23 cellular contexts compared by ENCODE assay signal in genomic region chr21:44548381-44548780, GRCh38. TPM values are rescaled to one million over a fixed set of nuclear protein-coding genes. Genes with fewer than 3 reads are reported as not detected.
DNase-seq lines count a peak whose midpoint lies in the region; ATAC-seq and TF ChIP-seq lines count a peak whose summit lies in the region.
"Had no signal": no experiment of that assay in that cellular context is flagged by ENCODE, and none has a peak within 500 bp of the region (broad histone marks: within the 10 kb centered on the region; RNA-seq: fewer than 3 reads in every experiment).

No MANE protein-coding gene starts in this region.

- TF ChIP-seq CTCF in right atrium auricular region (IDR thresholded peaks at IDR 0.05), result no peak

- peaks cover 18% of the 10 kb centered on the region for H3K9me3 Mint-ChIP-seq in activated T-helper 17 cell treated with anti-CD3 and anti-CD28 coated beads, Interleukin-2, amount 50 U/mL, for 72 hours

- H3K9me3 ChIP-seq in right atrium auricular region (no peaks in the 10 kb centered on the region), mesodermal cell (ENCODE audit: control insufficient read depth, low read length) (peaks cover 4% of the 10 kb centered on the region)

- H3K36me3 ChIP-seq in right atrium auricular region, result no peaks in the 10 kb centered on the region
- no peaks in the 10 kb centered on the region for H3K36me3 ChIP-seq in mesodermal cell (ENCODE audit: control insufficient read depth, insufficient read depth, low read length)
- H3K36me3 ChIP-seq: brain microvascular endothelial cell had no signal

- H3K4me1 ChIP-seq in right atrium auricular region (no peaks in the 10 kb centered on the region), mesodermal cell (ENCODE audit: control insufficient read depth, insufficient read depth, low read length, poor library complexity, severe bottlenecking) (peaks cover 9% of the 10 kb centered on the region)

- DNase-seq in right atrium auricular region (ENCODE audit: low spot score) (peak; percentile 40), Right ventricle myocardium superior (no peak), KG1 (lab: John Stamatoyannopoulos, UW) (no peak), hypothalamus (lab: John Stamatoyannopoulos, UW) (no peak), hepatic stellate cell (ENCODE audit: low spot score) (no peak), NCI-H1417 (lab: John Stamatoyannopoulos, UW) (no peak)
- DNase-seq: activated gamma-delta T cell treated with Interleukin-2 at 50 U/mL for 16 hours, brain microvascular endothelial cell, kidney, MM.1S, NCI-H2029, NCI-H510A had no signal

- intact Hi-C loops in Right ventricle myocardium superior (cut with DNase I), result no loop called here

- H3K4me3 ChIP-seq in right atrium auricular region, result no peak overlapping the region
- H3K4me3 ChIP-seq in mesodermal cell (ENCODE audit: extremely low read depth, insufficient read depth, low read length, poor library complexity, severe bottlenecking), result no peak overlapping the region

- H3K27ac ChIP-seq in right atrium auricular region (no peak overlapping the region), mesodermal cell (ENCODE audit: low read depth, low read length, severe bottlenecking) (peak overlapping the region; percentile 72)
- H3K27ac ChIP-seq: brain microvascular endothelial cell had no signal

- H3K27ac Mint-ChIP-seq in activated T-helper 17 cell treated with anti-CD3 and anti-CD28 coated beads, Interleukin-2, amount 50 U/mL, for 72 hours, result peak overlapping the region; percentile 98

- no peaks in the 10 kb centered on the region for H3K27me3 Mint-ChIP-seq in activated T-helper 17 cell treated with anti-CD3 and anti-CD28 coated beads, Interleukin-2, amount 50 U/mL, for 72 hours
- H3K27me3 Mint-ChIP-seq: stimulated activated naive CD8-positive, alpha-beta T cell treated with anti-CD3 and anti-CD28 coated beads, Interleukin-15, amount 100 ng/mL, for 72 hours had no signal

- 89 to 93% methylated on average over 11 to 12 of the region's 13 CpGs for WGBS in mesodermal cell (ENCODE audit: insufficient coverage in 2 of 2), 2 experiments

- no peak for ATAC-seq in Right ventricle myocardium superior (ENCODE audit: poor library complexity)
- ATAC-seq in activated T-helper 17 cell treated with anti-CD3 and anti-CD28 coated beads, Interleukin-2, amount 50 U/mL, for 72 hours (replicated peaks), result no peak
- ATAC-seq: Right ventricle myocardium inferior had no signal

- peaks cover 12% of the 10 kb centered on the region for H3K4me1 Mint-ChIP-seq in activated T-helper 17 cell treated with anti-CD3 and anti-CD28 coated beads, Interleukin-2, amount 50 U/mL, for 72 hours

- H3K27me3 ChIP-seq in right atrium auricular region, result no peaks in the 10 kb centered on the region

- H3K36me3 Mint-ChIP-seq in activated T-helper 17 cell treated with anti-CD3 and anti-CD28 coated beads, Interleukin-2, amount 50 U/mL, for 72 hours (ENCODE audit: low read depth), result no peaks in the 10 kb centered on the region

- peak overlapping the region; percentile 76 for H3K4me3 Mint-ChIP-seq in activated T-helper 17 cell treated with anti-CD3 and anti-CD28 coated beads, Interleukin-2, amount 50 U/mL, for 72 hours

RNA-seq across cellular contexts. Expression of gene KRTAP10-2, which starts 2.9 kb away (rescaled TPM):
- total RNA-seq in right atrium auricular region, result not detected
- total RNA-seq in Right ventricle myocardium superior, result not detected
- not detected for total RNA-seq in activated T-helper 17 cell treated with anti-CD3 and anti-CD28 coated beads, Interleukin-2, amount 50 U/mL, for 72 hours
- not detected for polyA plus RNA-seq in mesodermal cell (2013, experiment 1 of 2)
- not detected for polyA plus RNA-seq in mesodermal cell (2013, experiment 2 of 2)
- total RNA-seq: activated CD8-positive, alpha-beta memory T cell treated with anti-CD3 and anti-CD28 coated beads for 36 hours; dermis microvascular lymphatic vessel endothelial cell; esophagus mucosa; glomerular endothelial cell; kidney; renal cortical epithelial cell; Right ventricle myocardium inferior; T-helper 1 cell treated with Interleukin-12 subunit alpha and Interleukin-12 subunit beta and Interleukin-4 antibody, amounts not matched to agents 30 ng/mL and 1 ng/mL, for 36 hours had no signal
- polyA plus RNA-seq: neural cell had no signal

RNA-seq across cellular contexts. Expression of gene KRTAP10-1, which starts 8.4 kb away (rescaled TPM):
- total RNA-seq in right atrium auricular region (not detected), Right ventricle myocardium superior (not detected)
- total RNA-seq in activated T-helper 17 cell treated with anti-CD3 and anti-CD28 coated beads, Interleukin-2, amount 50 U/mL, for 72 hours, result not detected
- polyA plus RNA-seq in mesodermal cell (2013, experiment 1 of 2), result not detected
- polyA plus RNA-seq in mesodermal cell (2013, experiment 2 of 2), result not detected
- total RNA-seq: activated CD8-positive, alpha-beta memory T cell treated with anti-CD3 and anti-CD28 coated beads for 36 hours; dermis microvascular lymphatic vessel endothelial cell; esophagus mucosa; glomerular endothelial cell; kidney; renal cortical epithelial cell; Right ventricle myocardium inferior; T-helper 1 cell treated with Interleukin-12 subunit alpha and Interleukin-12 subunit beta and Interleukin-4 antibody, amounts not matched to agents 30 ng/mL and 1 ng/mL, for 36 hours had no signal
- polyA plus RNA-seq: neural cell had no signal

RNA-seq across cellular contexts. Expression of gene KRTAP10-3, which starts 10.2 kb away (rescaled TPM):
- total RNA-seq in right atrium auricular region (not detected), Right ventricle myocardium superior (not detected)
- not detected for total RNA-seq in activated T-helper 17 cell treated with anti-CD3 and anti-CD28 coated beads, Interleukin-2, amount 50 U/mL, for 72 hours
- not detected for polyA plus RNA-seq in mesodermal cell (2013, experiment 1 of 2)
- polyA plus RNA-seq in mesodermal cell (2013, experiment 2 of 2), result not detected
- total RNA-seq: activated CD8-positive, alpha-beta memory T cell treated with anti-CD3 and anti-CD28 coated beads for 36 hours; dermis microvascular lymphatic vessel endothelial cell; esophagus mucosa; glomerular endothelial cell; kidney; renal cortical epithelial cell; Right ventricle myocardium inferior; T-helper 1 cell treated with Interleukin-12 subunit alpha and Interleukin-12 subunit beta and Interleukin-4 antibody, amounts not matched to agents 30 ng/mL and 1 ng/mL, for 36 hours had no signal
- polyA plus RNA-seq: neural cell had no signal

RNA-seq across cellular contexts. Expression of gene KRTAP10-4, which starts 25.1 kb away (rescaled TPM):
- total RNA-seq in right atrium auricular region, result not detected
- not detected for total RNA-seq in Right ventricle myocardium superior
- total RNA-seq in activated T-helper 17 cell treated with anti-CD3 and anti-CD28 coated beads, Interleukin-2, amount 50 U/mL, for 72 hours, result not detected
- not detected for polyA plus RNA-seq in mesodermal cell (2013, experiment 1 of 2)
- not detected for polyA plus RNA-seq in mesodermal cell (2013, experiment 2 of 2)
- total RNA-seq: activated CD8-positive, alpha-beta memory T cell treated with anti-CD3 and anti-CD28 coated beads for 36 hours; dermis microvascular lymphatic vessel endothelial cell; esophagus mucosa; glomerular endothelial cell; kidney; renal cortical epithelial cell; Right ventricle myocardium inferior; T-helper 1 cell treated with Interleukin-12 subunit alpha and Interleukin-12 subunit beta and Interleukin-4 antibody, amounts not matched to agents 30 ng/mL and 1 ng/mL, for 36 hours had no signal
- polyA plus RNA-seq: neural cell had no signal

RNA-seq across cellular contexts. Expression of gene KRTAP10-5, which starts 32.0 kb away (rescaled TPM):
- total RNA-seq in right atrium auricular region, result not detected
- not detected for total RNA-seq in Right ventricle myocardium superior
- total RNA-seq in activated T-helper 17 cell treated with anti-CD3 and anti-CD28 coated beads, Interleukin-2, amount 50 U/mL, for 72 hours, result not detected
- not detected for polyA plus RNA-seq in mesodermal cell (2013, experiment 1 of 2)
- polyA plus RNA-seq in mesodermal cell (2013, experiment 2 of 2), result not detected
- total RNA-seq: activated CD8-positive, alpha-beta memory T cell treated with anti-CD3 and anti-CD28 coated beads for 36 hours; dermis microvascular lymphatic vessel endothelial cell; esophagus mucosa; glomerular endothelial cell; kidney; renal cortical epithelial cell; Right ventricle myocardium inferior; T-helper 1 cell treated with Interleukin-12 subunit alpha and Interleukin-12 subunit beta and Interleukin-4 antibody, amounts not matched to agents 30 ng/mL and 1 ng/mL, for 36 hours had no signal
- polyA plus RNA-seq: neural cell had no signal
